Comparison of ENCODE assay signal across 1 cellular context in the genomic region with DNA sequence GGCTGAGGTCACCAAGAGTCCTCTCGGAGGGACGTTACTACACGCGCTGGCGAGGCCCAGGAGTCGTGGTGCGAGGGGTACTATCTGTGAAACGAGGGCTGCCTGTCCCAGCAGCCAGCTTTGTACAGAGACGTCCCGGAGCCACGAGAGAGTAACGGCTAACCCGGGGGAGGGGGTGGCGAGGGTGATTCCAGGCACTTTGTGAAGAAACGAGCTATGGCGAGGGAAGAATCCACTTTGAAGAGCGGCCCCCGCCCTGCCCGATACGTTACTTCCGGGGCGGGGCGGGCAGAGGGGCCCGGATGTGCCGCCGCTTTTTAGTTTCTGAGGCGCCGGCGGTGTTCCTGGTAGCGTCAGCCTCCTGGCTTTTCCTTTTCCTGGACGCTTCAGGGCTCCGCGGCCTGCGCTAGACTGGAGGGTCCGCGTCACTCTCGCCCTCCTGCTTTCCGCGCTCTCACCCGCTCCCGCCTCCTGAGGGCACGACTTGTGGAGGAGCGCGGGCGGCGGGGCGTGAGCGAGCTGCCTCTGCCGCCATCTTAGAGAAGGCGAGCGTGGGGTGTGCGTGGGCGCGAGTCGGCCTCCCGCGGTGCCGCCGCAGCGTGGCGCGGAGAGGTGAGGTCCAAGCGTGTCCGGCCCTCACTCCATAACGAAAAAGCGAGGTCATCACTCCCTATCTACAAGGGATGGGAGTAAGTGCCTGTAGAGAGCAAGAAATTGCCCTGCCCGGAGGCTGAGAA.
TF ChIP-seq lines count a peak whose summit lies in the region.

No MANE protein-coding gene starts in this region.

TF ChIP-seq in HepG2, 621 proteins besides CTCF, POLR2A, EP300 and RAD21 (continued from another document and continues in another):
- TF ChIP-seq CC2D1A (CRISPR knock-in tag; IDR thresholded peaks at IDR 0.05): no peak; the same call in 1 of the 2 replicates
- TF ChIP-seq ZNF207 (IDR thresholded peaks at IDR 0.05; ENCODE audit: borderline replicate concordance): no peak
- TF ChIP-seq TARDBP (CRISPR knock-in tag; IDR thresholded peaks at IDR 0.05): peak; percentile 88
- TF ChIP-seq ZNF720 (CRISPR knock-in tag; IDR thresholded peaks at IDR 0.05): no peak
- TF ChIP-seq ZNF496 (CRISPR knock-in tag; IDR thresholded peaks at IDR 0.05; ENCODE audit: insufficient replicate concordance): no peak
- TF ChIP-seq, protein P1, sequence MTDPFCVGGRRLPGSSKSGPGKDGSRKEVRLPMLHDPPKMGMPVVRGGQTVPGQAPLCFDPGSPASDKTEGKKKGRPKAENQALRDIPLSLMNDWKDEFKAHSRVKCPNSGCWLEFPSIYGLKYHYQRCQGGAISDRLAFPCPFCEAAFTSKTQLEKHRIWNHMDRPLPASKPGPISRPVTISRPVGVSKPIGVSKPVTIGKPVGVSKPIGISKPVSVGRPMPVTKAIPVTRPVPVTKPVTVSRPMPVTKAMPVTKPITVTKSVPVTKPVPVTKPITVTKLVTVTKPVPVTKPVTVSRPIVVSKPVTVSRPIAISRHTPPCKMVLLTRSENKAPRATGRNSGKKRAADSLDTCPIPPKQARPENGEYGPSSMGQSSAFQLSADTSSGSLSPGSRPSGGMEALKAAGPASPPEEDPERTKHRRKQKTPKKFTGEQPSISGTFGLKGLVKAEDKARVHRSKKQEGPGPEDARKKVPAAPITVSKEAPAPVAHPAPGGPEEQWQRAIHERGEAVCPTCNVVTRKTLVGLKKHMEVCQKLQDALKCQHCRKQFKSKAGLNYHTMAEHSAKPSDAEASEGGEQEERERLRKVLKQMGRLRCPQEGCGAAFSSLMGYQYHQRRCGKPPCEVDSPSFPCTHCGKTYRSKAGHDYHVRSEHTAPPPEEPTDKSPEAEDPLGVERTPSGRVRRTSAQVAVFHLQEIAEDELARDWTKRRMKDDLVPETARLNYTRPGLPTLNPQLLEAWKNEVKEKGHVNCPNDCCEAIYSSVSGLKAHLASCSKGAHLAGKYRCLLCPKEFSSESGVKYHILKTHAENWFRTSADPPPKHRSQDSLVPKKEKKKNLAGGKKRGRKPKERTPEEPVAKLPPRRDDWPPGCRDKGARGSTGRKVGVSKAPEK (CRISPR knock-in tag; IDR thresholded peaks at IDR 0.05; ENCODE audit: borderline replicate concordance): 0 out of 2 replicates have a peak, but pooled peaks have one; percentile 3
- TF ChIP-seq PRMT3 (CRISPR knock-in tag; IDR thresholded peaks at IDR 0.05; ENCODE audit: borderline replicate concordance, low read depth): no peak
- TF ChIP-seq, protein P2, sequence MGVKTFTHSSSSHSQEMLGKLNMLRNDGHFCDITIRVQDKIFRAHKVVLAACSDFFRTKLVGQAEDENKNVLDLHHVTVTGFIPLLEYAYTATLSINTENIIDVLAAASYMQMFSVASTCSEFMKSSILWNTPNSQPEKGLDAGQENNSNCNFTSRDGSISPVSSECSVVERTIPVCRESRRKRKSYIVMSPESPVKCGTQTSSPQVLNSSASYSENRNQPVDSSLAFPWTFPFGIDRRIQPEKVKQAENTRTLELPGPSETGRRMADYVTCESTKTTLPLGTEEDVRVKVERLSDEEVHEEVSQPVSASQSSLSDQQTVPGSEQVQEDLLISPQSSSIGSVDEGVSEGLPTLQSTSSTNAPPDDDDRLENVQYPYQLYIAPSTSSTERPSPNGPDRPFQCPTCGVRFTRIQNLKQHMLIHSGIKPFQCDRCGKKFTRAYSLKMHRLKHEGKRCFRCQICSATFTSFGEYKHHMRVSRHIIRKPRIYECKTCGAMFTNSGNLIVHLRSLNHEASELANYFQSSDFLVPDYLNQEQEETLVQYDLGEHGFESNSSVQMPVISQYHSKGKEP (CRISPR knock-in tag; IDR thresholded peaks at IDR 0.05): no peak
- peak; percentile 84 for TF ChIP-seq ZNF33B (CRISPR knock-in tag; IDR thresholded peaks at IDR 0.05)
- TF ChIP-seq TCF12 (IDR thresholded peaks at IDR 0.05): no peak
- TF ChIP-seq TCF12 (CRISPR knock-in tag; IDR thresholded peaks at IDR 0.05): 0 out of 2 replicates have a peak, but pooled peaks have one; percentile 46
- peak; percentile 28; the same call in 1 of the 2 replicates for TF ChIP-seq ZNF468 (CRISPR knock-in tag; IDR thresholded peaks at IDR 0.05)
- TF ChIP-seq, protein P3, sequence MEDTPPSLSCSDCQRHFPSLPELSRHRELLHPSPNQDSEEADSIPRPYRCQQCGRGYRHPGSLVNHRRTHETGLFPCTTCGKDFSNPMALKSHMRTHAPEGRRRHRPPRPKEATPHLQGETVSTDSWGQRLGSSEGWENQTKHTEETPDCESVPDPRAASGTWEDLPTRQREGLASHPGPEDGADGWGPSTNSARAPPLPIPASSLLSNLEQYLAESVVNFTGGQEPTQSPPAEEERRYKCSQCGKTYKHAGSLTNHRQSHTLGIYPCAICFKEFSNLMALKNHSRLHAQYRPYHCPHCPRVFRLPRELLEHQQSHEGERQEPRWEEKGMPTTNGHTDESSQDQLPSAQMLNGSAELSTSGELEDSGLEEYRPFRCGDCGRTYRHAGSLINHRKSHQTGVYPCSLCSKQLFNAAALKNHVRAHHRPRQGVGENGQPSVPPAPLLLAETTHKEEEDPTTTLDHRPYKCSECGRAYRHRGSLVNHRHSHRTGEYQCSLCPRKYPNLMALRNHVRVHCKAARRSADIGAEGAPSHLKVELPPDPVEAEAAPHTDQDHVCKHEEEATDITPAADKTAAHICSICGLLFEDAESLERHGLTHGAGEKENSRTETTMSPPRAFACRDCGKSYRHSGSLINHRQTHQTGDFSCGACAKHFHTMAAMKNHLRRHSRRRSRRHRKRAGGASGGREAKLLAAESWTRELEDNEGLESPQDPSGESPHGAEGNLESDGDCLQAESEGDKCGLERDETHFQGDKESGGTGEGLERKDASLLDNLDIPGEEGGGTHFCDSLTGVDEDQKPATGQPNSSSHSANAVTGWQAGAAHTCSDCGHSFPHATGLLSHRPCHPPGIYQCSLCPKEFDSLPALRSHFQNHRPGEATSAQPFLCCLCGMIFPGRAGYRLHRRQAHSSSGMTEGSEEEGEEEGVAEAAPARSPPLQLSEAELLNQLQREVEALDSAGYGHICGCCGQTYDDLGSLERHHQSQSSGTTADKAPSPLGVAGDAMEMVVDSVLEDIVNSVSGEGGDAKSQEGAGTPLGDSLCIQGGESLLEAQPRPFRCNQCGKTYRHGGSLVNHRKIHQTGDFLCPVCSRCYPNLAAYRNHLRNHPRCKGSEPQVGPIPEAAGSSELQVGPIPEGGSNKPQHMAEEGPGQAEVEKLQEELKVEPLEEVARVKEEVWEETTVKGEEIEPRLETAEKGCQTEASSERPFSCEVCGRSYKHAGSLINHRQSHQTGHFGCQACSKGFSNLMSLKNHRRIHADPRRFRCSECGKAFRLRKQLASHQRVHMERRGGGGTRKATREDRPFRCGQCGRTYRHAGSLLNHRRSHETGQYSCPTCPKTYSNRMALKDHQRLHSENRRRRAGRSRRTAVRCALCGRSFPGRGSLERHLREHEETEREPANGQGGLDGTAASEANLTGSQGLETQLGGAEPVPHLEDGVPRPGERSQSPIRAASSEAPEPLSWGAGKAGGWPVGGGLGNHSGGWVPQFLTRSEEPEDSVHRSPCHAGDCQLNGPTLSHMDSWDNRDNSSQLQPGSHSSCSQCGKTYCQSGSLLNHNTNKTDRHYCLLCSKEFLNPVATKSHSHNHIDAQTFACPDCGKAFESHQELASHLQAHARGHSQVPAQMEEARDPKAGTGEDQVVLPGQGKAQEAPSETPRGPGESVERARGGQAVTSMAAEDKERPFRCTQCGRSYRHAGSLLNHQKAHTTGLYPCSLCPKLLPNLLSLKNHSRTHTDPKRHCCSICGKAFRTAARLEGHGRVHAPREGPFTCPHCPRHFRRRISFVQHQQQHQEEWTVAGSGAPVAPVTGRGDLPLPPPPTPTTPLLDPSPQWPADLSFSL (CRISPR knock-in tag; IDR thresholded peaks at IDR 0.05): no peak; the same call in 1 of the 2 replicates
- peak; percentile 83; the same call in 1 of the 2 replicates for TF ChIP-seq ZMYM4 (CRISPR knock-in tag; IDR thresholded peaks at IDR 0.05)
- no peak for TF ChIP-seq ZNF615 (CRISPR knock-in tag; IDR thresholded peaks at IDR 0.05; ENCODE audit: borderline replicate concordance)
- TF ChIP-seq KLF12 (CRISPR knock-in tag; IDR thresholded peaks at IDR 0.05; ENCODE audit: borderline replicate concordance): peak; percentile 76
- TF ChIP-seq, protein P4, sequence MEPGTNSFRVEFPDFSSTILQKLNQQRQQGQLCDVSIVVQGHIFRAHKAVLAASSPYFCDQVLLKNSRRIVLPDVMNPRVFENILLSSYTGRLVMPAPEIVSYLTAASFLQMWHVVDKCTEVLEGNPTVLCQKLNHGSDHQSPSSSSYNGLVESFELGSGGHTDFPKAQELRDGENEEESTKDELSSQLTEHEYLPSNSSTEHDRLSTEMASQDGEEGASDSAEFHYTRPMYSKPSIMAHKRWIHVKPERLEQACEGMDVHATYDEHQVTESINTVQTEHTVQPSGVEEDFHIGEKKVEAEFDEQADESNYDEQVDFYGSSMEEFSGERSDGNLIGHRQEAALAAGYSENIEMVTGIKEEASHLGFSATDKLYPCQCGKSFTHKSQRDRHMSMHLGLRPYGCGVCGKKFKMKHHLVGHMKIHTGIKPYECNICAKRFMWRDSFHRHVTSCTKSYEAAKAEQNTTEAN (CRISPR knock-in tag; conservative IDR thresholded peaks at IDR 0.05): no peak
- peak; percentile 71 for TF ChIP-seq ZNF589 (CRISPR knock-in tag; conservative IDR thresholded peaks at IDR 0.05)
- TF ChIP-seq, protein P5, sequence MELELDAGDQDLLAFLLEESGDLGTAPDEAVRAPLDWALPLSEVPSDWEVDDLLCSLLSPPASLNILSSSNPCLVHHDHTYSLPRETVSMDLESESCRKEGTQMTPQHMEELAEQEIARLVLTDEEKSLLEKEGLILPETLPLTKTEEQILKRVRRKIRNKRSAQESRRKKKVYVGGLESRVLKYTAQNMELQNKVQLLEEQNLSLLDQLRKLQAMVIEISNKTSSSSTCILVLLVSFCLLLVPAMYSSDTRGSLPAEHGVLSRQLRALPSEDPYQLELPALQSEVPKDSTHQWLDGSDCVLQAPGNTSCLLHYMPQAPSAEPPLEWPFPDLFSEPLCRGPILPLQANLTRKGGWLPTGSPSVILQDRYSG (CRISPR knock-in tag; IDR thresholded peaks at IDR 0.05): peak; percentile 90; the same call in 1 of the 2 replicates
- TF ChIP-seq SRF (IDR thresholded peaks at IDR 0.05; ENCODE audit: low read depth, low read length): no peak
- TF ChIP-seq, protein P6, sequence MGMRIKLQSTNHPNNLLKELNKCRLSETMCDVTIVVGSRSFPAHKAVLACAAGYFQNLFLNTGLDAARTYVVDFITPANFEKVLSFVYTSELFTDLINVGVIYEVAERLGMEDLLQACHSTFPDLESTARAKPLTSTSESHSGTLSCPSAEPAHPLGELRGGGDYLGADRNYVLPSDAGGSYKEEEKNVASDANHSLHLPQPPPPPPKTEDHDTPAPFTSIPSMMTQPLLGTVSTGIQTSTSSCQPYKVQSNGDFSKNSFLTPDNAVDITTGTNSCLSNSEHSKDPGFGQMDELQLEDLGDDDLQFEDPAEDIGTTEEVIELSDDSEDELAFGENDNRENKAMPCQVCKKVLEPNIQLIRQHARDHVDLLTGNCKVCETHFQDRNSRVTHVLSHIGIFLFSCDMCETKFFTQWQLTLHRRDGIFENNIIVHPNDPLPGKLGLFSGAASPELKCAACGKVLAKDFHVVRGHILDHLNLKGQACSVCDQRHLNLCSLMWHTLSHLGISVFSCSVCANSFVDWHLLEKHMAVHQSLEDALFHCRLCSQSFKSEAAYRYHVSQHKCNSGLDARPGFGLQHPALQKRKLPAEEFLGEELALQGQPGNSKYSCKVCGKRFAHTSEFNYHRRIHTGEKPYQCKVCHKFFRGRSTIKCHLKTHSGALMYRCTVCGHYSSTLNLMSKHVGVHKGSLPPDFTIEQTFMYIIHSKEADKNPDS (CRISPR knock-in tag; IDR thresholded peaks at IDR 0.05): no peak; the same call in 1 of the 2 replicates
- TF ChIP-seq, protein P7, sequence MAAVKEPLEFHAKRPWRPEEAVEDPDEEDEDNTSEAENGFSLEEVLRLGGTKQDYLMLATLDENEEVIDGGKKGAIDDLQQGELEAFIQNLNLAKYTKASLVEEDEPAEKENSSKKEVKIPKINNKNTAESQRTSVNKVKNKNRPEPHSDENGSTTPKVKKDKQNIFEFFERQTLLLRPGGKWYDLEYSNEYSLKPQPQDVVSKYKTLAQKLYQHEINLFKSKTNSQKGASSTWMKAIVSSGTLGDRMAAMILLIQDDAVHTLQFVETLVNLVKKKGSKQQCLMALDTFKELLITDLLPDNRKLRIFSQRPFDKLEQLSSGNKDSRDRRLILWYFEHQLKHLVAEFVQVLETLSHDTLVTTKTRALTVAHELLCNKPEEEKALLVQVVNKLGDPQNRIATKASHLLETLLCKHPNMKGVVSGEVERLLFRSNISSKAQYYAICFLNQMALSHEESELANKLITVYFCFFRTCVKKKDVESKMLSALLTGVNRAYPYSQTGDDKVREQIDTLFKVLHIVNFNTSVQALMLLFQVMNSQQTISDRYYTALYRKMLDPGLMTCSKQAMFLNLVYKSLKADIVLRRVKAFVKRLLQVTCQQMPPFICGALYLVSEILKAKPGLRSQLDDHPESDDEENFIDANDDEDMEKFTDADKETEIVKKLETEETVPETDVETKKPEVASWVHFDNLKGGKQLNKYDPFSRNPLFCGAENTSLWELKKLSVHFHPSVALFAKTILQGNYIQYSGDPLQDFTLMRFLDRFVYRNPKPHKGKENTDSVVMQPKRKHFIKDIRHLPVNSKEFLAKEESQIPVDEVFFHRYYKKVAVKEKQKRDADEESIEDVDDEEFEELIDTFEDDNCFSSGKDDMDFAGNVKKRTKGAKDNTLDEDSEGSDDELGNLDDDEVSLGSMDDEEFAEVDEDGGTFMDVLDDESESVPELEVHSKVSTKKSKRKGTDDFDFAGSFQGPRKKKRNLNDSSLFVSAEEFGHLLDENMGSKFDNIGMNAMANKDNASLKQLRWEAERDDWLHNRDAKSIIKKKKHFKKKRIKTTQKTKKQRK (IDR thresholded peaks at IDR 0.05; ENCODE audit: low read length): no peak
- peak; percentile 71; the same call in 1 of the 2 replicates for TF ChIP-seq GLI4 (CRISPR knock-in tag; IDR thresholded peaks at IDR 0.05; ENCODE audit: borderline replicate concordance)
- TF ChIP-seq NFKB2 (CRISPR knock-in tag; IDR thresholded peaks at IDR 0.05; ENCODE audit: borderline replicate concordance): peak; percentile 88; the same call in 1 of the 2 replicates
- peak; percentile 32; the same call in 1 of the 2 replicates for TF ChIP-seq ZNF614 (CRISPR knock-in tag; IDR thresholded peaks at IDR 0.05; ENCODE audit: borderline replicate concordance)
- TF ChIP-seq, protein P8, sequence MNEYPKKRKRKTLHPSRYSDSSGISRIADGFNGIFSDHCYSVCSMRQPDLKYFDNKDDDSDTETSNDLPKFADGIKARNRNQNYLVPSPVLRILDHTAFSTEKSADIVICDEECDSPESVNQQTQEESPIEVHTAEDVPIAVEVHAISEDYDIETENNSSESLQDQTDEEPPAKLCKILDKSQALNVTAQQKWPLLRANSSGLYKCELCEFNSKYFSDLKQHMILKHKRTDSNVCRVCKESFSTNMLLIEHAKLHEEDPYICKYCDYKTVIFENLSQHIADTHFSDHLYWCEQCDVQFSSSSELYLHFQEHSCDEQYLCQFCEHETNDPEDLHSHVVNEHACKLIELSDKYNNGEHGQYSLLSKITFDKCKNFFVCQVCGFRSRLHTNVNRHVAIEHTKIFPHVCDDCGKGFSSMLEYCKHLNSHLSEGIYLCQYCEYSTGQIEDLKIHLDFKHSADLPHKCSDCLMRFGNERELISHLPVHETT (CRISPR knock-in tag; conservative IDR thresholded peaks at IDR 0.05): peak; percentile 57; the same call in 1 of the 2 replicates
- TF ChIP-seq, protein P9, sequence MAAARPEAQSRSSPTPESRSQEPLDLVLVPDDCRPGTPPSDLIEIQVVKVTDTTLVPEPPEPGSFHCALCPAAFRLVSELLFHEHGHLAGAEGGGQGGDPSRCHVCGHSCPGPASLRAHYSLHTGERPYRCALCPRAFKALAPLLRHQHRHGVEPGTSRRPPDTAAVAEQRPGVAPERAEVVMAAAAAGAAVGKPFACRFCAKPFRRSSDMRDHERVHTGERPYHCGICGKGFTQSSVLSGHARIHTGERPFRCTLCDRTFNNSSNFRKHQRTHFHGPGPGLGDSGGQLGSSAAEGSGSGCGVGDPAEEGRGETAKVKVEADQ (CRISPR knock-in tag; IDR thresholded peaks at IDR 0.05; ENCODE audit: borderline replicate concordance): 0 out of 2 replicates have a peak, but pooled peaks have one; percentile 75
- TF ChIP-seq POLR2G (IDR thresholded peaks at IDR 0.05; ENCODE audit: low read depth, low read length): peak; percentile 94
- TF ChIP-seq HNRNPL (IDR thresholded peaks at IDR 0.05; ENCODE audit: low read depth, low read length): peak; percentile 81; the same call in 1 of the 2 replicates
